In the genomic region with DNA sequence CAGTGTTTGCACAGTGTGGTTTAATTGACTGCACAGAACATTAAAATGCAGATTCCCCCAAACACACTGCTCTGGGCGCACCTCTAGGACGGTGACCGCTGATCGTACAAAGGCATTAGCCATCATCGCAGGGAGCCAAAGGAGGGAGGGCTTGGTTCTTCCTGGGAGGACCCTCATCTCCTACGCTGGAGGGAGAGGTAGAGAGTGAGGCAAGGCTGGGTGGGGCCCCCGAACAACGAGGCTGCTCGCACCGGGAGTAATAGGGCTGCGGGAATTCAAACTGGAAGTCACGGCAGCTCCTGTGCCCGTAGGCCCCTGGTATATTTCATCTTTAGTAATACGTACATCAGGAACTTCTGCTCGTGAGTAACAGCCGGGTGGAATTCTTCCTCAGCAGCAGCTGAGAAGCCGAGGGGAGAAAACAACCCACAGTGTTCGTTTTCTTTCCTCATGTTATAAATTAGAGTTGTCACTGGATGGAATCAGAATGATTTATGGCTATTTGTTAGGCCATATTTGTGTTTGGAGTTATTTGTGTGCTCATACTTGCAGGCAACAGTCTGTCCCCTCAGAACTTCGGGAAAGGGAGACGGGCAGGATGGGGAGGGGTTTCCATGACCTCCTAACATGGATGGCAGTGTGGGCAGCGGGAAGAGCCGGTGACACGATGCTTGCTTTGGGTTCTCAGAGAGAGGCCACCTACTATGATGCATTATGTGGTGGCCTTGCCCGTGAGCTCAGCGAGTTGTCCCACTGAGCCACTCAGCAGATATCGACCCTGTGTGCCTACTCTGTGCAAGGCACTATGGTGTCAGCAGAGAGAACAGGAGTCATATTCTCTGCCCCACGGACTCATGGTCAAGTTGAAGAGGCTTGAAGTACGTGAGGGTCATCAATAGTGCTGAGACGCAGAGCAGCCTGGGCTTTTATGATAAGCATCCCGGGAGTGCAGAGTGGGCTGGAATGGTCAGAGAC, we compare ENCODE assay signal across 16 cellular contexts.
DNase-seq lines count a peak whose midpoint lies in the region; ATAC-seq, FAIRE-seq and TF ChIP-seq lines count a peak whose summit lies in the region.
"Had no signal": no experiment of that assay in that cellular context is flagged by ENCODE, and none has a peak within 500 bp of the region (broad histone marks: within the 10 kb centered on the region; RNA-seq: fewer than 3 reads in every experiment).

No MANE protein-coding gene starts in this region.

- H3K56ac ChIP-seq in H1 (replicated peaks; ENCODE audit: insufficient read length, low read depth, low read length), result no peak overlapping the region

- no peak overlapping the region for H4K5ac ChIP-seq in H1 (ENCODE audit: insufficient read length, low read depth, low read length)

- H3F3A ChIP-seq in neural progenitor cell (ENCODE audit: low read depth), result no peaks in the 10 kb centered on the region

- no peaks in the 10 kb centered on the region for H3K36me3 ChIP-seq in H1 (ENCODE audit: control insufficient read depth in 2 of 4, insufficient read depth in 4 of 4, low read length in 3 of 4)
- no peaks in the 10 kb centered on the region for H3K36me3 ChIP-seq in neural progenitor cell
- H3K36me3 ChIP-seq: BE2C had no signal

- 92% methylated on average over 30 of the region's 30 CpGs; no CpG with 5 or more reads in 1 of the 2 experiments for WGBS in H1 (ENCODE audit: extremely low coverage in 1 of 2, insufficient coverage in 1 of 2, insufficient read length in 1 of 2, insufficient replicate concordance in 2 of 2, low coverage in 1 of 2, low lambda C conversion rate in 2 of 2, missing lambda C conversion rate in 1 of 2), 2 experiments

- peaks cover 7% of the 10 kb centered on the region for H3K9me3 Mint-ChIP-seq in glutamatergic neuron (ENCODE audit: unreplicated experiment)
- H3K9me3 Mint-ChIP-seq in neural progenitor cell, result no peaks in the 10 kb centered on the region

- H3K4me1 ChIP-seq in H1 (replicated peaks in 1 of 4; ENCODE audit: control insufficient read depth in 3 of 4, insufficient read depth in 4 of 4, low read length in 3 of 4), result no peaks in the 10 kb centered on the region; a peak in 1 of 7 replicates
- H3K4me1 ChIP-seq in neural progenitor cell, result peaks cover 12% of the 10 kb centered on the region
- H3K4me1 ChIP-seq: BE2C had no signal

- CTCF ChIA-PET in H1 (lab: Charles Lee; ENCODE audit: partially characterized antibody), result interaction anchor here (0.7 to 1.1 kb wide), 4 partner anchors 13 to 224 kb away, joined by 3 to 4 read pairs (median 3); no protein-coding TSS in a partner anchor

- POLR2A ChIA-PET in H1 (lab: Charles Lee; ENCODE audit: partially characterized antibody), result no interaction called here

- no peaks in the 10 kb centered on the region for H3K79me2 ChIP-seq in H1 (ENCODE audit: control insufficient read depth in 1 of 2, insufficient read depth in 2 of 2, low read length in 2 of 2)
- H3K79me2 ChIP-seq in neural progenitor cell (ENCODE audit: low read depth), result no peaks in the 10 kb centered on the region

- H2BK12ac ChIP-seq in H1 (ENCODE audit: low read depth, low read length), result no peak overlapping the region

- H3K36me3 Mint-ChIP-seq in glutamatergic neuron (ENCODE audit: unreplicated experiment) (no peaks in the 10 kb centered on the region), neural progenitor cell (no peaks in the 10 kb centered on the region)
- H3K36me3 Mint-ChIP-seq: CD4-positive, alpha-beta memory T cell had no signal

- H3K9ac ChIP-seq in H1 (replicated peaks in 1 of 4; ENCODE audit: extremely low read depth in 1 of 4, low read depth in 3 of 4, low read length in 3 of 4), result no peak overlapping the region
- no peak overlapping the region for H3K9ac ChIP-seq in neural progenitor cell

- FAIRE-seq in H1 (lab: Jason Lieb, UNC), result no peak
- FAIRE-seq: A549, GM12891, H54 had no signal

- H4K20me1 ChIP-seq in H1 (replicated peaks in 1 of 2; ENCODE audit: control insufficient read depth in 1 of 2, insufficient read depth in 2 of 2, low read length in 2 of 2), result no peaks in the 10 kb centered on the region
- no peaks in the 10 kb centered on the region for H4K20me1 ChIP-seq in neural progenitor cell (ENCODE audit: low read depth)

- TF ChIP-seq EP300 in H1 (IDR thresholded peaks at IDR 0.05; ENCODE audit: borderline replicate concordance in 1 of 2, low read depth in 2 of 2, low read length in 2 of 2), result no peak

- ATAC-seq in GM21737 (IDR thresholded peaks at IDR 0.05; ENCODE audit: unreplicated experiment), result no peak
- no peak for ATAC-seq in GM18498 (IDR thresholded peaks at IDR 0.05; ENCODE audit: unreplicated experiment)
- ATAC-seq in GM21723 (IDR thresholded peaks at IDR 0.05; ENCODE audit: unreplicated experiment), result no peak
- ATAC-seq: A549, HCT116 had no signal

- H4K91ac ChIP-seq in H1 (replicated peaks; ENCODE audit: insufficient read length, low read length), result no peak overlapping the region

- no peaks in the 10 kb centered on the region for H3K27me3 ChIP-seq in H1 (replicated peaks in 1 of 4; ENCODE audit: control insufficient read depth in 3 of 4, extremely low read depth in 1 of 4, insufficient read depth in 3 of 4, low read length in 3 of 4)
- H3K27me3 ChIP-seq in neural progenitor cell, result no peaks in the 10 kb centered on the region
- H3K27me3 ChIP-seq: BE2C had no signal

- TF ChIP-seq CTCF in H1 (IDR thresholded peaks at IDR 0.05; ENCODE audit: control extremely low read depth in 1 of 3, insufficient read depth in 1 of 3, low read depth in 1 of 3, low read length in 3 of 3), result no peak
- TF ChIP-seq CTCF in glutamatergic neuron (IDR thresholded peaks at IDR 0.05; ENCODE audit: partially characterized antibody, unreplicated experiment), result no peak
- TF ChIP-seq CTCF in neural progenitor cell (IDR thresholded peaks at IDR 0.05), result no peak

- no peak overlapping the region for H2AK5ac ChIP-seq in H1 (ENCODE audit: low read depth, low read length)

- no peak overlapping the region for H3K4me3 ChIP-seq in H1 (ENCODE audit: extremely low read depth in 1 of 4, insufficient read depth in 2 of 4, low read depth in 3 of 4, low read length in 4 of 4)
- H3K4me3 ChIP-seq in neural progenitor cell, result no peak overlapping the region
- H3K4me3 ChIP-seq: A549 had no signal

- no peak overlapping the region for H3K4ac ChIP-seq in H1 (replicated peaks; ENCODE audit: insufficient read length, low read depth, low read length)

- H2BK120ac ChIP-seq in H1 (replicated peaks; ENCODE audit: low read depth, low read length), result no peak overlapping the region

- peaks cover 4% of the 10 kb centered on the region for H3K27me3 Mint-ChIP-seq in glutamatergic neuron (ENCODE audit: unreplicated experiment)
- H3K27me3 Mint-ChIP-seq in neural progenitor cell (ENCODE audit: insufficient read depth, low read depth), result peaks cover 17% of the 10 kb centered on the region

- no peak overlapping the region for H3K14ac ChIP-seq in H1 (ENCODE audit: insufficient read length)

- no peak for TF ChIP-seq POLR2A in H1 (IDR thresholded peaks at IDR 0.05; ENCODE audit: control extremely low read depth in 1 of 2, low read depth in 2 of 2, low read length in 2 of 2)

- H3K23me2 ChIP-seq in H1 (ENCODE audit: low read depth, low read length), result no peaks in the 10 kb centered on the region

- H2AFZ ChIP-seq in H1 (ENCODE audit: low read length) (no peak overlapping the region), neural progenitor cell (replicated peaks) (no peak overlapping the region)

- H3K4me2 ChIP-seq in H1 (ENCODE audit: insufficient read depth in 1 of 2, low read depth in 2 of 2, low read length in 2 of 2) (no peak overlapping the region), neural progenitor cell (no peak overlapping the region)
- H3K4me2 ChIP-seq: A549 had no signal

- H3K18ac ChIP-seq in H1 (ENCODE audit: extremely low read depth, low read length), result no peak overlapping the region

- no peak overlapping the region; the same call in 1 of the 2 replicates for H3K27ac ChIP-seq in H1 (ENCODE audit: low read depth, low read length)
- no peak overlapping the region for H3K27ac ChIP-seq in neural progenitor cell
- H3K27ac ChIP-seq: C4-2B had no signal

- no peak overlapping the region for H3K4me3 Mint-ChIP-seq in glutamatergic neuron (ENCODE audit: unreplicated experiment)
- H3K4me3 Mint-ChIP-seq in neural progenitor cell, result no peak overlapping the region
- H3K4me3 Mint-ChIP-seq: CD4-positive, alpha-beta memory T cell had no signal

- peak overlapping the region; percentile 46; the same call in 1 of the 2 replicates for H2BK15ac ChIP-seq in H1 (ENCODE audit: low read length)

- DNase-seq in H1 (ENCODE audit: low read depth in 1 of 2, low spot score in 2 of 2), result no peak
- DNase-seq in glutamatergic neuron, result no peak
- no peak for DNase-seq in neural progenitor cell (ENCODE audit: low spot score)
- DNase-seq in HK-2 (ENCODE audit: unreplicated experiment), result no peak
- DNase-seq: BE2C; CD4-positive, alpha-beta memory T cell; DMS79; IMR-90 had no signal

- no peak overlapping the region for H2BK20ac ChIP-seq in H1 (ENCODE audit: low read length)

- H2BK5ac ChIP-seq in H1 (ENCODE audit: low read depth, low read length), result no peak overlapping the region

- no peak for TF ChIP-seq RAD21 in H1 (IDR thresholded peaks at IDR 0.05 in 1 of 2, conservative IDR thresholded peaks at IDR 0.05 in 1 of 2; ENCODE audit: low read depth in 2 of 2, low read length in 2 of 2)

- no peak overlapping the region for H3K23ac ChIP-seq in H1 (ENCODE audit: insufficient read length)

- H3K27ac Mint-ChIP-seq in glutamatergic neuron (ENCODE audit: unreplicated experiment) (peak overlapping the region; percentile 28), neural progenitor cell (peak overlapping the region; percentile 42)
- H3K27ac Mint-ChIP-seq: CD4-positive, alpha-beta memory T cell had no signal

- H3K4me1 Mint-ChIP-seq in glutamatergic neuron (ENCODE audit: low read depth, unreplicated experiment), result peaks cover 11% of the 10 kb centered on the region
- H3K4me1 Mint-ChIP-seq in neural progenitor cell, result peaks cover 36% of the 10 kb centered on the region
- H3K4me1 Mint-ChIP-seq: CD4-positive, alpha-beta memory T cell had no signal

- H3K9me3 ChIP-seq in H1 (ENCODE audit: insufficient read depth in 2 of 2, low read depth in 1 of 2, low read length in 1 of 2), result no peaks in the 10 kb centered on the region
- H3K9me3 ChIP-seq in neural progenitor cell (ENCODE audit: low read depth), result no peaks in the 10 kb centered on the region
- H3K9me3 ChIP-seq: A549, BE2C had no signal

- H3K79me1 ChIP-seq in H1 (ENCODE audit: low read depth, low read length), result no peaks in the 10 kb centered on the region

- H4K8ac ChIP-seq in H1 (ENCODE audit: extremely low read depth, insufficient read depth, low read length), result no peak overlapping the region; the same call in 1 of the 2 replicates

TF ChIP-seq in H1, 55 proteins besides CTCF, POLR2A, EP300 and RAD21:
- TF ChIP-seq TCF12 (IDR thresholded peaks at IDR 0.05; ENCODE audit: low read depth, low read length), result no peak
- TF ChIP-seq SIX5 (IDR thresholded peaks at IDR 0.05; ENCODE audit: low read depth, low read length), result no peak
- TF ChIP-seq HDAC6 (IDR thresholded peaks at IDR 0.05; ENCODE audit: low read depth, low read length), result no peak
